Comparison of ENCODE assay signal across 12 cellular contexts in genomic region chr2:196205891-196206408, GRCh38. TPM values are rescaled to one million over a fixed set of nuclear protein-coding genes. Genes with fewer than 3 reads are reported as not detected.
DNase-seq lines count a peak whose midpoint lies in the region; ATAC-seq, FAIRE-seq and TF ChIP-seq lines count a peak whose summit lies in the region.
"Had no signal": no experiment of that assay in that cellular context is flagged by ENCODE, and none has a peak within 500 bp of the region (broad histone marks: within the 10 kb centered on the region; RNA-seq: fewer than 3 reads in every experiment).

No MANE protein-coding gene starts in this region.

- H2AFZ ChIP-seq in Loucy (ENCODE audit: low read length) (0 out of 2 replicates have a peak overlapping the region, but pooled peaks have one; percentile 51), endothelial cell of umbilical vein (ENCODE audit: low read depth, low read length) (no peak overlapping the region), hepatocyte (no peak overlapping the region)

- POLR2A ChIA-PET in endothelial cell of umbilical vein (lab: Charles Lee), result no interaction called here

- peaks cover 1% of the 10 kb centered on the region; the same call in 1 of the 2 replicates for H3F3A ChIP-seq in Loucy (ENCODE audit: low read depth)

- TF ChIP-seq CTCF in Loucy (conservative IDR thresholded peaks at IDR 0.05; ENCODE audit: low read length) (no peak), endothelial cell of umbilical vein (IDR thresholded peaks at IDR 0.05; ENCODE audit: extremely low read depth in 1 of 2, insufficient read depth in 1 of 2, low read depth in 1 of 2, low read length in 2 of 2) (no peak), psoas muscle (IDR thresholded peaks at IDR 0.05) (no peak), hepatocyte (IDR thresholded peaks at IDR 0.05; ENCODE audit: poor library complexity) (no peak)

- DNase-seq in CD1c-positive myeloid dendritic cell (ENCODE audit: extremely low spot score) (peak; percentile 33), endothelial cell of umbilical vein (ENCODE audit: low read depth, low spot score) (peak; percentile 58), psoas muscle (no peak), hepatocyte (ENCODE audit: low spot score) (no peak)
- DNase-seq: effector CD4-positive, alpha-beta T cell; NCI-H1694 treated with DMSO at 0.1 percent for 48 hours; spleen had no signal

- no peak overlapping the region for H3K4me3 ChIP-seq in Loucy (ENCODE audit: low read length, poor library complexity, severe bottlenecking)
- H3K4me3 ChIP-seq in endothelial cell of umbilical vein (replicated peaks in 1 of 3; ENCODE audit: insufficient read depth in 1 of 3, low read depth in 1 of 3, low read length in 3 of 3), result no peak overlapping the region
- H3K4me3 ChIP-seq in psoas muscle, result no peak overlapping the region
- H3K4me3 ChIP-seq in hepatocyte, result no peak overlapping the region
- H3K4me3 ChIP-seq: spleen had no signal

- H3K4me2 ChIP-seq in Loucy (ENCODE audit: low read depth, low read length, poor library complexity, severe bottlenecking) (no peak overlapping the region), endothelial cell of umbilical vein (ENCODE audit: insufficient read depth, low read length) (no peak overlapping the region), hepatocyte (no peak overlapping the region)

- ATAC-seq in psoas muscle (peak in 3 of 4 donors; percentile 53 to 73 (median 68)), HG03571 (IDR thresholded peaks at IDR 0.05; ENCODE audit: unreplicated experiment) (no peak), GM18907 (IDR thresholded peaks at IDR 0.05; ENCODE audit: unreplicated experiment) (no peak), GM18517 (IDR thresholded peaks at IDR 0.05; ENCODE audit: unreplicated experiment) (no peak)

- intact Hi-C loops in endothelial cell of umbilical vein (cut with micrococcal nuclease), result no loop called here
- intact Hi-C loops in psoas muscle (cut with DNase I), result no loop called here

- dilution Hi-C loops in endothelial cell of umbilical vein (cut with MboI; ENCODE audit: extremely low pct_ligation_motif_present, low sequenced_read_pairs), result no loop called here

- H3K36me3 ChIP-seq in Loucy (ENCODE audit: insufficient read depth, low read length), result no peaks in the 10 kb centered on the region
- H3K36me3 ChIP-seq in endothelial cell of umbilical vein (ENCODE audit: control insufficient read depth in 2 of 2, extremely low read depth in 1 of 2, insufficient read depth in 2 of 2, low read length in 2 of 2), result peaks cover 3 to 29% of the 10 kb centered on the region in 2 experiments
- no peaks in the 10 kb centered on the region for H3K36me3 ChIP-seq in psoas muscle (ENCODE audit: insufficient read depth in 1 of 2, low read depth in 1 of 2)
- no peaks in the 10 kb centered on the region for H3K36me3 ChIP-seq in hepatocyte (replicated peaks; ENCODE audit: insufficient read depth, low read depth)

- no peaks in the 10 kb centered on the region for H4K20me1 ChIP-seq in Loucy (ENCODE audit: insufficient read depth, low read length, poor library complexity, severe bottlenecking)
- H4K20me1 ChIP-seq in endothelial cell of umbilical vein (replicated peaks; ENCODE audit: control insufficient read depth, extremely low read depth, insufficient read depth, low read length), result no peaks in the 10 kb centered on the region
- no peaks in the 10 kb centered on the region for H4K20me1 ChIP-seq in hepatocyte (ENCODE audit: insufficient read depth, poor library complexity, severe bottlenecking)

- H3K27ac ChIP-seq in endothelial cell of umbilical vein (ENCODE audit: insufficient read depth, low read depth, low read length) (no peak overlapping the region), psoas muscle (no peak overlapping the region), hepatocyte (no peak overlapping the region)

- H3K9me3 ChIP-seq in Loucy (ENCODE audit: insufficient read depth, low read depth, low read length), result no peaks in the 10 kb centered on the region
- H3K9me3 ChIP-seq in endothelial cell of umbilical vein (replicated peaks; ENCODE audit: control insufficient read depth, insufficient read depth, low read length), result no peaks in the 10 kb centered on the region
- no peaks in the 10 kb centered on the region for H3K9me3 ChIP-seq in psoas muscle
- no peaks in the 10 kb centered on the region for H3K9me3 ChIP-seq in hepatocyte (ENCODE audit: low read depth)
- H3K9me3 ChIP-seq: spleen had no signal

- no peaks in the 10 kb centered on the region for H3K9me2 ChIP-seq in Loucy (replicated peaks; ENCODE audit: low read depth, low read length)
- H3K9me2 ChIP-seq in hepatocyte (replicated peaks; ENCODE audit: insufficient read depth), result no peaks in the 10 kb centered on the region

- H3K4me1 ChIP-seq in Loucy (ENCODE audit: insufficient read depth, low read length, poor library complexity, severe bottlenecking), result peaks cover 41% of the 10 kb centered on the region
- H3K4me1 ChIP-seq in endothelial cell of umbilical vein (ENCODE audit: control insufficient read depth, extremely low read depth, insufficient read depth, low read length), result peaks cover 20% of the 10 kb centered on the region
- H3K4me1 ChIP-seq in psoas muscle, result peaks cover 5% of the 10 kb centered on the region
- peaks cover 9% of the 10 kb centered on the region for H3K4me1 ChIP-seq in hepatocyte (ENCODE audit: insufficient read depth)

- BruUV-seq in endothelial cell of umbilical vein (replicated peaks; lab: Mats Ljungman, UMichigan), result no TSS peak

- H3K27me3 ChIP-seq in Loucy (ENCODE audit: insufficient read depth, low read length, poor library complexity, severe bottlenecking) (no peaks in the 10 kb centered on the region), endothelial cell of umbilical vein (ENCODE audit: control insufficient read depth in 2 of 2, insufficient read depth in 2 of 2, low read length in 2 of 2) (no peaks in the 10 kb centered on the region), psoas muscle (ENCODE audit: insufficient read depth in 3 of 3, low read length in 2 of 3) (no peaks in the 10 kb centered on the region), hepatocyte (no peaks in the 10 kb centered on the region)
- H3K27me3 ChIP-seq: spleen had no signal

- no peak for FAIRE-seq in endothelial cell of umbilical vein (lab: Jason Lieb, UNC)
- FAIRE-seq: urothelium cell line had no signal

- TF ChIP-seq POLR2A in endothelial cell of umbilical vein (IDR thresholded peaks at IDR 0.05; ENCODE audit: low read depth, low read length), result no peak

- no peaks in the 10 kb centered on the region for H3K79me2 ChIP-seq in Loucy (ENCODE audit: insufficient read depth, low read length)
- H3K79me2 ChIP-seq in endothelial cell of umbilical vein (ENCODE audit: control insufficient read depth, insufficient read depth, low read length), result no peaks in the 10 kb centered on the region
- H3K79me2 ChIP-seq in hepatocyte, result no peaks in the 10 kb centered on the region

- CTCF ChIA-PET in endothelial cell of umbilical vein (lab: Charles Lee), result interaction anchor here (1.2 to 2.8 kb wide), 5 partner anchors 10 to 128 kb away, joined by 3 to 21 read pairs (median 3); no protein-coding TSS in a partner anchor

- H3K9ac ChIP-seq in Loucy (ENCODE audit: low read depth, low read length, poor library complexity, severe bottlenecking) (no peak overlapping the region), endothelial cell of umbilical vein (replicated peaks; ENCODE audit: extremely low read depth, insufficient read depth, low read length) (no peak overlapping the region)

- peaks cover 3% of the 10 kb centered on the region for H3K9me1 ChIP-seq in endothelial cell of umbilical vein (replicated peaks; ENCODE audit: control insufficient read depth, extremely low read depth, insufficient read depth, low read length)

TF ChIP-seq in endothelial cell of umbilical vein, 7 proteins besides CTCF, POLR2A, EP300 and RAD21:
- TF ChIP-seq EZH2 (IDR thresholded peaks at IDR 0.05; ENCODE audit: borderline replicate concordance, low read depth, low read length, severe bottlenecking), result no peak
- no peak for TF ChIP-seq GATA2 (IDR thresholded peaks at IDR 0.05; ENCODE audit: insufficient read depth, insufficient read length, low read depth, low read length)
- no peak for TF ChIP-seq MYC (IDR thresholded peaks at IDR 0.05; ENCODE audit: low read depth, low read length)
- TF ChIP-seq, protein P1, sequence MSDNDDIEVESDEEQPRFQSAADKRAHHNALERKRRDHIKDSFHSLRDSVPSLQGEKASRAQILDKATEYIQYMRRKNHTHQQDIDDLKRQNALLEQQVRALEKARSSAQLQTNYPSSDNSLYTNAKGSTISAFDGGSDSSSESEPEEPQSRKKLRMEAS (IDR thresholded peaks at IDR 0.05; ENCODE audit: insufficient read depth, insufficient read length), result no peak
- TF ChIP-seq FOS (IDR thresholded peaks at IDR 0.05; ENCODE audit: borderline replicate concordance, insufficient read depth, low read length), result no peak
- TF ChIP-seq POLR2AphosphoS5 (IDR thresholded peaks at IDR 0.05; ENCODE audit: insufficient read depth, low read depth, low read length), result no peak
- no peak for TF ChIP-seq JUN (IDR thresholded peaks at IDR 0.05; ENCODE audit: borderline replicate concordance, insufficient read depth, insufficient read length, low read depth)

RNA-seq across cellular contexts. Expression of gene STK17B, which starts 34.6 kb away (rescaled TPM):
- total RNA-seq in endothelial cell of umbilical vein (12.4 and 16.6 TPM in 2 replicates), psoas muscle (1 to 10 TPM; 2.9 to 5.3 (median 4.5) TPM), hepatocyte (32.4 and 45.5 TPM in 2 replicates)
- polyA plus RNA-seq in endothelial cell of umbilical vein (2.0 and 2.5 TPM in 2 replicates), psoas muscle (1 to 10 TPM; 1.3 to 3.1 (median 1.3) TPM), hepatocyte (6.4 and 7.2 TPM in 2 replicates)
- 3.0 and 3.2 TPM in 2 replicates for polyA plus RNA-seq in endothelial cell of umbilical vein (2011; cell fraction: cytosol; rRNA removed)
- polyA plus RNA-seq in endothelial cell of umbilical vein (2011; cell fraction: nucleus; rRNA removed), result 4.0 and 5.1 TPM in 2 replicates
- polyA plus RNA-seq in endothelial cell of umbilical vein (2012), result 5.3 and 9.4 TPM in 2 replicates
- 5.6 and 6.5 TPM in 2 replicates for polyA minus RNA-seq in endothelial cell of umbilical vein
- 6.6 TPM for polyA minus RNA-seq in endothelial cell of umbilical vein (2011; cell fraction: cytosol; rRNA and poly(A)+ RNA removed)
- 7.5 and 15.1 TPM in 2 replicates for polyA minus RNA-seq in endothelial cell of umbilical vein (2011; cell fraction: nucleus; rRNA and poly(A)+ RNA removed)

Comparison
In these comparisons a context has a peak if more than half of its experiments do, and no peak if none do; other contexts are left out.
1. DNase-seq: peak in CD1c-positive myeloid dendritic cell (single experiment) and endothelial cell of umbilical vein (single experiment); none in psoas muscle (0 of 2) and hepatocyte (single experiment).
2. ATAC-seq: peak in psoas muscle (3 of 4); none in HG03571 (single experiment), GM18907 (single experiment) and GM18517 (single experiment).